ENCODE assay signal across 17 cellular contexts in genomic region chr17:15996322-15996721, GRCh38. TPM values are rescaled to one million over a fixed set of nuclear protein-coding genes. Genes with fewer than 3 reads are reported as not detected.
DNase-seq lines count a peak whose midpoint lies in the region; ATAC-seq, FAIRE-seq and TF ChIP-seq lines count a peak whose summit lies in the region.
"Had no signal": no experiment of that assay in that cellular context is flagged by ENCODE, and none has a peak within 500 bp of the region (broad histone marks: within the 10 kb centered on the region; RNA-seq: fewer than 3 reads in every experiment).

No MANE protein-coding gene starts in this region.

- peaks cover 4% of the 10 kb centered on the region for H3K23me2 ChIP-seq in H1 (ENCODE audit: low read depth, low read length)

- TF ChIP-seq RAD21 in HCT116 (IDR thresholded peaks at IDR 0.05; ENCODE audit: low read depth) (no peak), H1 (IDR thresholded peaks at IDR 0.05 in 1 of 2, conservative IDR thresholded peaks at IDR 0.05 in 1 of 2; ENCODE audit: low read depth in 2 of 2, low read length in 2 of 2) (no peak)

- H3K4me3 ChIP-seq in BLaER1 treated with 17β-estradiol and CSF1 and Interleukin-3, amounts not matched to agents 10 nM and 100 nM = no peak overlapping the region
- H3K4me3 ChIP-seq in HCT116 (replicated peaks in 1 of 2; ENCODE audit: low read depth in 1 of 2, low read length in 2 of 2) (no peak overlapping the region), H1 (ENCODE audit: extremely low read depth in 1 of 4, insufficient read depth in 2 of 4, low read depth in 3 of 4, low read length in 4 of 4) (no peak overlapping the region), PC-3 (ENCODE audit: low read length) (no peak overlapping the region), WERI-Rb-1 (ENCODE audit: low read depth, low read length) (no peak overlapping the region)
- H3K4me3 ChIP-seq: BLaER1 had no signal

- H3K4me2 ChIP-seq in BLaER1 treated with 17β-estradiol and CSF1 and Interleukin-3, amounts not matched to agents 10 nM and 100 nM = peak overlapping the region in 8 of 11 experiments; percentile 3 to 93 (median 15); a peak in 7 of 22 replicates
- H3K4me2 ChIP-seq in HCT116 (ENCODE audit: low read length) = no peak overlapping the region
- no peak overlapping the region for H3K4me2 ChIP-seq in H1 (ENCODE audit: insufficient read depth in 1 of 2, low read depth in 2 of 2, low read length in 2 of 2)
- H3K4me2 ChIP-seq in PC-3 (ENCODE audit: low read length) = no peak overlapping the region
- H3K4me2 ChIP-seq: BLaER1 had no signal

- TF ChIP-seq CTCF in HCT116 (IDR thresholded peaks at IDR 0.05 in 2 of 3, conservative IDR thresholded peaks at IDR 0.05 in 1 of 3; ENCODE audit: borderline replicate concordance in 1 of 3, insufficient read depth in 1 of 3, low read depth in 2 of 3, low read length in 2 of 3) (no peak), H1 (IDR thresholded peaks at IDR 0.05; ENCODE audit: control extremely low read depth in 1 of 3, insufficient read depth in 1 of 3, low read depth in 1 of 3, low read length in 3 of 3) (no peak), PC-3 (conservative IDR thresholded peaks at IDR 0.05; ENCODE audit: low read depth, low read length) (no peak), WERI-Rb-1 (IDR thresholded peaks at IDR 0.05; ENCODE audit: low read depth, low read length) (no peak)

- peak overlapping the region in 2 of 11 experiments; percentile 16 to 30; a peak in 1 of 22 replicates for H3K9ac ChIP-seq in BLaER1 treated with 17β-estradiol and CSF1 and Interleukin-3, amounts not matched to agents 10 nM and 100 nM
- no peak overlapping the region for H3K9ac ChIP-seq in HCT116 (ENCODE audit: low read length)
- H3K9ac ChIP-seq in H1 (replicated peaks in 1 of 4; ENCODE audit: extremely low read depth in 1 of 4, low read depth in 3 of 4, low read length in 3 of 4) = no peak overlapping the region
- no peak overlapping the region for H3K9ac ChIP-seq in PC-3 (ENCODE audit: low read length)
- H3K9ac ChIP-seq: BLaER1 had no signal

- peaks cover 18 to 58% (median 40%) of the 10 kb centered on the region in 11 experiments; a peak in 20 of 22 replicates for H3K36me3 ChIP-seq in BLaER1 treated with 17β-estradiol and CSF1 and Interleukin-3, amounts not matched to agents 10 nM and 100 nM
- peaks cover 0 to 10% of the 10 kb centered on the region in 2 experiments; a peak in 2 of 4 replicates for H3K36me3 ChIP-seq in HCT116 (ENCODE audit: control insufficient read depth in 1 of 2, insufficient read depth in 2 of 2, low read length in 2 of 2)
- H3K36me3 ChIP-seq in H1 (ENCODE audit: control insufficient read depth in 2 of 4, insufficient read depth in 4 of 4, low read length in 3 of 4) = peaks cover 0 to 5% (median 2%) of the 10 kb centered on the region in 4 experiments; a peak in 5 of 8 replicates
- H3K36me3 ChIP-seq in PC-3 (ENCODE audit: low read depth, low read length) = peaks cover 7% of the 10 kb centered on the region
- peaks cover 11% of the 10 kb centered on the region for H3K36me3 ChIP-seq in WERI-Rb-1

- H3K9me2 ChIP-seq in HCT116 (ENCODE audit: insufficient read depth) = no peaks in the 10 kb centered on the region
- no peaks in the 10 kb centered on the region for H3K9me2 ChIP-seq in PC-3 (replicated peaks; ENCODE audit: low read length)

- H4K8ac ChIP-seq in H1 (ENCODE audit: extremely low read depth, insufficient read depth, low read length) = no peak overlapping the region

- 72% methylated on average over 6 of the region's 6 CpGs; no CpG with 5 or more reads in 1 of the 2 experiments for WGBS in H1 (ENCODE audit: extremely low coverage in 1 of 2, insufficient coverage in 1 of 2, insufficient read length in 1 of 2, insufficient replicate concordance in 2 of 2, low coverage in 1 of 2, low lambda C conversion rate in 2 of 2, missing lambda C conversion rate in 1 of 2), 2 experiments

- no peak for DNase-seq in HCT116 (ENCODE audit: low read depth, low spot score)
- no peak for DNase-seq in T-helper 17 cell
- DNase-seq in H1 (ENCODE audit: low read depth in 1 of 2, low spot score in 2 of 2) = peak in 1 of 2 experiments; percentile 27
- no peak for DNase-seq in PC-3
- no peak for DNase-seq in WERI-Rb-1
- DNase-seq in activated T-helper 2 cell treated with anti-CD3 and anti-CD28 coated beads, Interferon-gamma antibody, Interleukin-2, Interleukin-4, amounts not matched to agents 10 μg/mL and 5 μg/mL and 100 μg/mL, durations not matched to agents 14 hours and 24 hours and 36 hours (ENCODE audit: low spot score) = no peak
- DNase-seq: AML-193; Calu3; CD4-positive, alpha-beta T cell; DMS 273 treated with DMSO at 0.1 percent for 48 hours; HCEC 1CT; Karpas-422 had no signal

- no peak overlapping the region for H4K91ac ChIP-seq in H1 (replicated peaks; ENCODE audit: insufficient read length, low read length)

- peaks cover 37% of the 10 kb centered on the region for H3K79me2 ChIP-seq in HCT116 (ENCODE audit: insufficient read depth, low read length)
- peaks cover 7 to 13% of the 10 kb centered on the region in 2 experiments for H3K79me2 ChIP-seq in H1 (ENCODE audit: control insufficient read depth in 1 of 2, insufficient read depth in 2 of 2, low read length in 2 of 2)
- H3K79me2 ChIP-seq in PC-3 (ENCODE audit: low read length) = peaks cover 59% of the 10 kb centered on the region

- TF ChIP-seq POLR2A in HCT116 (IDR thresholded peaks at IDR 0.05; ENCODE audit: borderline replicate concordance, extremely low read depth, insufficient read depth, insufficient read length) = no peak
- no peak for TF ChIP-seq POLR2A in H1 (IDR thresholded peaks at IDR 0.05; ENCODE audit: control extremely low read depth in 1 of 2, low read depth in 2 of 2, low read length in 2 of 2)

- no peaks in the 10 kb centered on the region for H3K9me3 Mint-ChIP-seq in activated T-helper 2 cell treated with anti-CD3 and anti-CD28 coated beads, Interferon-gamma antibody, Interleukin-2, Interleukin-4, amounts not matched to agents 10 μg/mL and 5 μg/mL and 100 μg/mL, durations not matched to agents 14 hours and 24 hours and 36 hours
- H3K9me3 Mint-ChIP-seq: CD4-positive, alpha-beta T cell had no signal

- H3K4me3 Mint-ChIP-seq in T-helper 17 cell = no peak overlapping the region
- no peak overlapping the region for H3K4me3 Mint-ChIP-seq in activated T-helper 2 cell treated with anti-CD3 and anti-CD28 coated beads, Interferon-gamma antibody, Interleukin-2, Interleukin-4, amounts not matched to agents 10 μg/mL and 5 μg/mL and 100 μg/mL, durations not matched to agents 14 hours and 24 hours and 36 hours (ENCODE audit: low read depth)
- H3K4me3 Mint-ChIP-seq: CD4-positive, alpha-beta T cell had no signal

- H3K4me1 Mint-ChIP-seq in T-helper 17 cell = peaks cover 25% of the 10 kb centered on the region
- H3K4me1 Mint-ChIP-seq in activated T-helper 2 cell treated with anti-CD3 and anti-CD28 coated beads, Interferon-gamma antibody, Interleukin-2, Interleukin-4, amounts not matched to agents 10 μg/mL and 5 μg/mL and 100 μg/mL, durations not matched to agents 14 hours and 24 hours and 36 hours (ENCODE audit: low read depth) = peaks cover 14% of the 10 kb centered on the region

- no peak overlapping the region for H3K56ac ChIP-seq in H1 (replicated peaks; ENCODE audit: insufficient read length, low read depth, low read length)

- H3K27me3 ChIP-seq in BLaER1 treated with 17β-estradiol and CSF1 and Interleukin-3, amounts not matched to agents 10 nM and 100 nM = no peaks in the 10 kb centered on the region
- no peaks in the 10 kb centered on the region for H3K27me3 ChIP-seq in HCT116 (ENCODE audit: insufficient read depth, low read length)
- H3K27me3 ChIP-seq in H1 (replicated peaks in 1 of 4; ENCODE audit: control insufficient read depth in 3 of 4, extremely low read depth in 1 of 4, insufficient read depth in 3 of 4, low read length in 3 of 4) = no peaks in the 10 kb centered on the region
- H3K27me3 ChIP-seq in PC-3 (ENCODE audit: low read length) = no peaks in the 10 kb centered on the region
- no peaks in the 10 kb centered on the region for H3K27me3 ChIP-seq in WERI-Rb-1 (ENCODE audit: insufficient read depth, low read depth, severe bottlenecking)
- H3K27me3 ChIP-seq: BLaER1 had no signal

- H4K20me1 ChIP-seq in BLaER1 treated with 17β-estradiol and CSF1 and Interleukin-3, amounts not matched to agents 10 nM and 100 nM = peaks cover 0 to 16% (median 12%) of the 10 kb centered on the region in 11 experiments; a peak in 14 of 22 replicates
- H4K20me1 ChIP-seq in HCT116 (ENCODE audit: insufficient read depth) (no peaks in the 10 kb centered on the region), H1 (replicated peaks in 1 of 2; ENCODE audit: control insufficient read depth in 1 of 2, insufficient read depth in 2 of 2, low read length in 2 of 2) (peaks cover 4 to 5% of the 10 kb centered on the region in 2 experiments), PC-3 (ENCODE audit: low read length) (peaks cover 14% of the 10 kb centered on the region)

- H3K9me3 ChIP-seq in BLaER1 treated with 17β-estradiol and CSF1 and Interleukin-3, amounts not matched to agents 10 nM and 100 nM (replicated peaks in 1 of 11) = peaks cover 0 to 4% (median under 1%) of the 10 kb centered on the region in 11 experiments; a peak in 9 of 22 replicates
- H3K9me3 ChIP-seq in HCT116 (ENCODE audit: control insufficient read depth in 1 of 2, insufficient read depth in 1 of 2, low read depth in 1 of 2, low read length in 2 of 2) (peaks cover 0 to 4% of the 10 kb centered on the region in 2 experiments; a peak in 1 of 4 replicates), T-helper 17 cell (ENCODE audit: control insufficient read depth, low read length, poor library complexity, severe bottlenecking) (no peaks in the 10 kb centered on the region), H1 (ENCODE audit: insufficient read depth in 2 of 2, low read depth in 1 of 2, low read length in 1 of 2) (no peaks in the 10 kb centered on the region), PC-3 (ENCODE audit: low read length) (no peaks in the 10 kb centered on the region), WERI-Rb-1 (ENCODE audit: severe bottlenecking) (no peaks in the 10 kb centered on the region)

- ATAC-seq in HCT116 = no peak
- no peak for ATAC-seq in T-helper 17 cell
- ATAC-seq in PC-3 = no peak
- no peak for ATAC-seq in GM19395 (IDR thresholded peaks at IDR 0.05; ENCODE audit: unreplicated experiment)

- no peak for FAIRE-seq in H1 (lab: Jason Lieb, UNC)
- FAIRE-seq: GM18507, GM19239 had no signal

- peaks cover 8% of the 10 kb centered on the region for H3K36me3 Mint-ChIP-seq in T-helper 17 cell (ENCODE audit: low read depth)
- peaks cover 9% of the 10 kb centered on the region for H3K36me3 Mint-ChIP-seq in activated T-helper 2 cell treated with anti-CD3 and anti-CD28 coated beads, Interferon-gamma antibody, Interleukin-2, Interleukin-4, amounts not matched to agents 10 μg/mL and 5 μg/mL and 100 μg/mL, durations not matched to agents 14 hours and 24 hours and 36 hours (ENCODE audit: low read depth)

- H3F3A ChIP-seq in PC-3 (ENCODE audit: low read length, unreplicated experiment) = no peaks in the 10 kb centered on the region

- no peak overlapping the region for H2AK5ac ChIP-seq in H1 (ENCODE audit: low read depth, low read length)

- no TSS peak for BruUV-seq in HCT116 (replicated peaks; lab: Mats Ljungman, UMichigan)
- no TSS peak for BruUV-seq in PC-3 (replicated peaks; lab: Mats Ljungman, UMichigan)

- H2BK120ac ChIP-seq in H1 (replicated peaks; ENCODE audit: low read depth, low read length) = no peak overlapping the region

- no peak overlapping the region for H2BK15ac ChIP-seq in H1 (ENCODE audit: low read length)

- no peak overlapping the region for H2BK5ac ChIP-seq in H1 (ENCODE audit: low read depth, low read length)

- H2AFZ ChIP-seq in HCT116 (ENCODE audit: low read depth, low read length, poor library complexity, severe bottlenecking) (no peak overlapping the region), H1 (ENCODE audit: low read length) (no peak overlapping the region), PC-3 (ENCODE audit: low read length) (no peak overlapping the region)

- H3K27me3 Mint-ChIP-seq in T-helper 17 cell = no peaks in the 10 kb centered on the region
- H3K27me3 Mint-ChIP-seq in activated T-helper 2 cell treated with anti-CD3 and anti-CD28 coated beads, Interferon-gamma antibody, Interleukin-2, Interleukin-4, amounts not matched to agents 10 μg/mL and 5 μg/mL and 100 μg/mL, durations not matched to agents 14 hours and 24 hours and 36 hours (ENCODE audit: low read depth) = no peaks in the 10 kb centered on the region
- H3K27me3 Mint-ChIP-seq: CD4-positive, alpha-beta T cell had no signal

- H2BK12ac ChIP-seq in H1 (ENCODE audit: low read depth, low read length) = no peak overlapping the region

- intact Hi-C loops in HCT116 (cut with micrococcal nuclease) (no loop called here), PC-3 (cut with micrococcal nuclease) (no loop called here)
- intact Hi-C loops in activated T-helper 2 cell treated with anti-CD3 and anti-CD28 coated beads, Interferon-gamma antibody, Interleukin-2, Interleukin-4, amounts not matched to agents 10 μg/mL and 5 μg/mL and 100 μg/mL, durations not matched to agents 14 hours and 24 hours and 36 hours (cut with micrococcal nuclease) = loop anchor here (5.0 kb wide), 1 partner anchor 149 kb away; no protein-coding TSS in a partner anchor

- no peak overlapping the region for H2BK20ac ChIP-seq in H1 (ENCODE audit: low read length)

- H3K79me1 ChIP-seq in H1 (ENCODE audit: low read depth, low read length) = peaks cover 8% of the 10 kb centered on the region

- peak overlapping the region; percentile 24 for H3K27ac Mint-ChIP-seq in T-helper 17 cell
- no peak overlapping the region for H3K27ac Mint-ChIP-seq in activated T-helper 2 cell treated with anti-CD3 and anti-CD28 coated beads, Interferon-gamma antibody, Interleukin-2, Interleukin-4, amounts not matched to agents 10 μg/mL and 5 μg/mL and 100 μg/mL, durations not matched to agents 14 hours and 24 hours and 36 hours

- H3K27ac ChIP-seq in BLaER1 treated with 17β-estradiol and CSF1 and Interleukin-3, amounts not matched to agents 10 nM and 100 nM = no peak overlapping the region; a peak in 1 of 22 replicates
- H3K27ac ChIP-seq in HCT116 (ENCODE audit: low read depth, low read length) (no peak overlapping the region), H1 (ENCODE audit: low read depth, low read length) (no peak overlapping the region), PC-3 (ENCODE audit: low read length) (no peak overlapping the region), WERI-Rb-1 (no peak overlapping the region)
- H3K27ac ChIP-seq: BLaER1 had no signal

- POLR2A ChIA-PET in HCT116 (lab: Charles Lee) (no interaction called here), H1 (lab: Charles Lee; ENCODE audit: partially characterized antibody) (interaction anchor here (0.7 to 4.5 kb wide), 4 partner anchors 23 to 54 kb away, joined by 3 to 41 read pairs (median 3); partner anchors contain the start of gene ADORA2B), PC-3 (lab: Charles Lee; ENCODE audit: unreplicated experiment) (no interaction called here)

- CTCF ChIA-PET in HCT116 (lab: Charles Lee) (interaction anchor here (1.1 kb wide), 1 partner anchor 52 kb away, joined by 3 read pairs; the partner anchor contains the start of gene ADORA2B), H1 (lab: Charles Lee; ENCODE audit: partially characterized antibody) (interaction anchor here (1.5 to 4.6 kb wide), 4 partner anchors 31 to 146 kb away, joined by 5 to 38 read pairs (median 8); partner anchors contain the start of gene ADORA2B), PC-3 (lab: Charles Lee) (no interaction called here)

- H3K4me1 ChIP-seq in BLaER1 treated with 17β-estradiol and CSF1 and Interleukin-3, amounts not matched to agents 10 nM and 100 nM = peaks cover 17 to 52% (median 28%) of the 10 kb centered on the region in 10 experiments
- H3K4me1 ChIP-seq in HCT116 (ENCODE audit: control insufficient read depth in 1 of 2, insufficient read depth in 2 of 2, low read length in 2 of 2) (peaks cover 10 to 19% of the 10 kb centered on the region in 2 experiments; a peak in 3 of 4 replicates), H1 (replicated peaks in 1 of 4; ENCODE audit: control insufficient read depth in 3 of 4, insufficient read depth in 4 of 4, low read length in 3 of 4) (peaks cover 0 to 6% (median 2%) of the 10 kb centered on the region in 4 experiments; a peak in 3 of 7 replicates), PC-3 (ENCODE audit: insufficient read depth, low read length) (peaks cover 24% of the 10 kb centered on the region)

- no peak for TF ChIP-seq EP300 in H1 (IDR thresholded peaks at IDR 0.05; ENCODE audit: borderline replicate concordance in 1 of 2, low read depth in 2 of 2, low read length in 2 of 2)

- H3K18ac ChIP-seq in H1 (ENCODE audit: extremely low read depth, low read length) = no peak overlapping the region

- H3K23ac ChIP-seq in H1 (ENCODE audit: insufficient read length) = no peak overlapping the region

- RAD21 ChIA-PET in HCT116 (lab: Charles Lee; ENCODE audit: low non-redundant PET in 1 of 2, low total read pairs in 2 of 2, uncharacterized antibody in 2 of 2, unreplicated experiment in 2 of 2) = no interaction called here

- H3K14ac ChIP-seq in H1 (ENCODE audit: insufficient read length) = no peak overlapping the region

- no peak overlapping the region for H3K4ac ChIP-seq in H1 (replicated peaks; ENCODE audit: insufficient read length, low read depth, low read length)

- H4K5ac ChIP-seq in H1 (ENCODE audit: insufficient read length, low read depth, low read length) = no peak overlapping the region

RNA-seq across cellular contexts. Expression of gene ZSWIM7, which starts 3.2 kb away (rescaled TPM):
- total RNA-seq in HCT116 (2021; ENCODE audit: unreplicated experiment) (33.5 TPM), T-helper 17 cell (10 to 100 TPM; 15.4 to 17.5 TPM), PC-3 (2014; rRNA removed) (96.1 and 97.6 TPM in 2 replicates)
- 29.3 and 36.6 TPM in 2 replicates for polyA plus RNA-seq in HCT116 (2012)
- total RNA-seq in H1 (2021; fragmentation: NEBNext Ultra II Directional; extraction: Animal tissue kit (Norgen Biotek cat#: 25700)) = 39.3 and 39.4 TPM in 2 replicates
- 39.0 and 57.7 TPM in 2 replicates for polyA plus RNA-seq in H1 (2011; rRNA removed)
- polyA plus RNA-seq in H1 (2011; cell fraction: cytosol; rRNA removed) = 56.6 TPM
- polyA plus RNA-seq in H1 (2011; cell fraction: nucleus; rRNA removed) = 36.5 TPM
- 36.5 to 48.1 TPM (median 44.0 TPM) in 4 replicates for polyA plus RNA-seq in H1 (2012, experiment 1 of 2)
- polyA plus RNA-seq in H1 (2012, experiment 2 of 2) = 15.0 TPM
- 27.2 TPM for polyA plus RNA-seq in H1 (2013, experiment 1 of 2)
- 28.8 TPM for polyA plus RNA-seq in H1 (2013, experiment 2 of 2)
- 24.2 and 26.3 TPM in 2 replicates for polyA minus RNA-seq in H1 (2011; rRNA and poly(A)+ RNA removed)
- polyA minus RNA-seq in H1 (2011; cell fraction: cytosol; rRNA and poly(A)+ RNA removed) = 8.7 TPM
- polyA minus RNA-seq in H1 (2011; cell fraction: nucleus; rRNA and poly(A)+ RNA removed) = 8.5 TPM
- 12.8 and 14.2 TPM in 2 replicates for total RNA-seq in activated T-helper 2 cell treated with anti-CD3 and anti-CD28 coated beads, Interferon-gamma antibody, Interleukin-2, Interleukin-4, amounts not matched to agents 10 μg/mL and 5 μg/mL and 100 μg/mL, durations not matched to agents 14 hours and 24 hours and 36 hours

RNA-seq across cellular contexts. Expression of gene TTC19, which starts 3.3 kb away (rescaled TPM):
- total RNA-seq in HCT116 (2021; ENCODE audit: unreplicated experiment) (61.3 TPM), T-helper 17 cell (10 to 100 TPM; 46.9 to 49.0 TPM), PC-3 (2014; rRNA removed) (187 and 436 TPM in 2 replicates)
- polyA plus RNA-seq in HCT116 (2012) = 34.5 and 41.1 TPM in 2 replicates
- total RNA-seq in H1 (2021; fragmentation: NEBNext Ultra II Directional; extraction: Animal tissue kit (Norgen Biotek cat#: 25700)) = 50.7 and 55.0 TPM in 2 replicates
- 9.9 and 11.8 TPM in 2 replicates for polyA plus RNA-seq in H1 (2011; rRNA removed)
- polyA plus RNA-seq in H1 (2011; cell fraction: cytosol; rRNA removed) = 14.4 TPM
- polyA plus RNA-seq in H1 (2011; cell fraction: nucleus; rRNA removed) = 27.6 TPM
- 36.1 to 48.9 TPM (median 38.4 TPM) in 4 replicates for polyA plus RNA-seq in H1 (2012, experiment 1 of 2)
- 9.5 TPM for polyA plus RNA-seq in H1 (2012, experiment 2 of 2)
- polyA plus RNA-seq in H1 (2013, experiment 1 of 2) = 38.5 TPM
- polyA plus RNA-seq in H1 (2013, experiment 2 of 2) = 46.4 TPM
- polyA minus RNA-seq in H1 (2011; rRNA and poly(A)+ RNA removed) = 10.6 and 14.9 TPM in 2 replicates
- polyA minus RNA-seq in H1 (2011; cell fraction: cytosol; rRNA and poly(A)+ RNA removed) = 28.7 TPM
- 33.0 TPM for polyA minus RNA-seq in H1 (2011; cell fraction: nucleus; rRNA and poly(A)+ RNA removed)
- 32.7 and 35.3 TPM in 2 replicates for total RNA-seq in activated T-helper 2 cell treated with anti-CD3 and anti-CD28 coated beads, Interferon-gamma antibody, Interleukin-2, Interleukin-4, amounts not matched to agents 10 μg/mL and 5 μg/mL and 100 μg/mL, durations not matched to agents 14 hours and 24 hours and 36 hours

RNA-seq across cellular contexts. Expression of gene ADORA2B, which starts 51.4 kb away (rescaled TPM):
- total RNA-seq in HCT116 (2021; ENCODE audit: unreplicated experiment) = 47.5 TPM
- polyA plus RNA-seq in HCT116 (2012) = 46.0 and 48.3 TPM in 2 replicates
- total RNA-seq in T-helper 17 cell = under 1 TPM in 1 of 2 donors, not detected in 1; 0.76 TPM
- 2.6 and 3.3 TPM in 2 replicates for total RNA-seq in H1 (2021; fragmentation: NEBNext Ultra II Directional; extraction: Animal tissue kit (Norgen Biotek cat#: 25700))
- polyA plus RNA-seq in H1 (2011; rRNA removed) = 6.9 and 8.2 TPM in 2 replicates
- polyA plus RNA-seq in H1 (2011; cell fraction: cytosol; rRNA removed) = 4.8 TPM
- polyA plus RNA-seq in H1 (2011; cell fraction: nucleus; rRNA removed) = 4.8 TPM
- 4.1 to 5.4 TPM (median 4.3 TPM) in 4 replicates for polyA plus RNA-seq in H1 (2012, experiment 1 of 2)
- 3.7 TPM for polyA plus RNA-seq in H1 (2012, experiment 2 of 2)
- polyA plus RNA-seq in H1 (2013, experiment 1 of 2) = 1.9 TPM
- polyA plus RNA-seq in H1 (2013, experiment 2 of 2) = 2.3 TPM
- polyA minus RNA-seq in H1 (2011; rRNA and poly(A)+ RNA removed) = 6.0 TPM in 2 replicates
- 3.7 TPM for polyA minus RNA-seq in H1 (2011; cell fraction: cytosol; rRNA and poly(A)+ RNA removed)
- 7.1 TPM for polyA minus RNA-seq in H1 (2011; cell fraction: nucleus; rRNA and poly(A)+ RNA removed)
- total RNA-seq in PC-3 (2014; rRNA removed) = 118 and 130 TPM in 2 replicates
- 3.6 and 4.2 TPM in 2 replicates for total RNA-seq in activated T-helper 2 cell treated with anti-CD3 and anti-CD28 coated beads, Interferon-gamma antibody, Interleukin-2, Interleukin-4, amounts not matched to agents 10 μg/mL and 5 μg/mL and 100 μg/mL, durations not matched to agents 14 hours and 24 hours and 36 hours
- total RNA-seq: CD4-positive, alpha-beta T cell had no signal

Comparison
In these comparisons a context has a peak if more than half of its experiments do, and no peak if none do; other contexts are left out.
1. H3K4me2 ChIP-seq: peak in BLaER1 treated with 17β-estradiol and CSF1 and Interleukin-3, amounts not matched to agents 10 nM and 100 nM (8 of 11); none in HCT116 (single experiment), H1 (0 of 2) and PC-3 (single experiment).